In the genomic region with DNA sequence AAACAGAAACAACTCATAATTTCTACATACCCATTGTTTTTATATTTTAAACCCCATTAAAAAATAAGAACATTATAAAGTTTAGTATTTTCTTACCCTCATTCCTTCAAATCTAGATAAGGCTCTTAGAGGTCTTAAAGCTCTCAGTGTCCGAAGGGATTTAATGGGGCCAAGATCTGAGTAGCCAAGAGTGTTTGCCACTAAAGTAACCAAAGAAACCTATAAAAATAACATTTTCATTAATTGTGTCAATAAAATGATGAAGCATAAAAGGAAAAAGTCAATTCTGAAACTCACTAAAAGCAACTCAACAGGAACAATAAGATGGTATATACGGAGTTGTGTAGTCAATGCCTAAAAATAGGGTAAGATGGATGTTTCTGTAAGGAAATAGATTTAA, we compare ENCODE assay signal across 16 cellular contexts.
"Had no signal": no experiment of that assay in that cellular context is flagged by ENCODE, and none has a peak within 500 bp of the region (broad histone marks: within the 10 kb centered on the region; RNA-seq: fewer than 3 reads in every experiment).

No MANE protein-coding gene starts in this region.

- H3K4me3 ChIP-seq: coronary artery, gastrocnemius medialis, heart right ventricle, sigmoid colon, skin epidermis had no signal

- H3K27ac ChIP-seq: coronary artery, gastrocnemius medialis, heart right ventricle, sigmoid colon, skin epidermis had no signal

- H3K36me3 ChIP-seq: gastrocnemius medialis, heart right ventricle had no signal

- DNase-seq: effector CD4-positive, alpha-beta T cell; endodermal cell; gastrocnemius medialis; heart right ventricle; hypothalamus; kidney glomerular epithelial cell; mesendoderm; naive thymus-derived CD4-positive, alpha-beta T cell; nephron progenitor cell; posterior cingulate gyrus; sigmoid colon; stimulated activated CD4-positive, alpha-beta T cell treated with anti-CD3 and anti-CD28 coated beads, Interleukin-2, amount 100 ng/mL, for 24 hours; stimulated activated naive CD4-positive, alpha-beta T cell; trophoblast cell had no signal

- H3K4me1 ChIP-seq: gastrocnemius medialis, heart right ventricle, sigmoid colon had no signal

- H3K27me3 ChIP-seq: gastrocnemius medialis, heart right ventricle, sigmoid colon had no signal

- H3K9me3 ChIP-seq: gastrocnemius medialis, heart right ventricle, sigmoid colon had no signal

- ATAC-seq: gastrocnemius medialis; heart right ventricle; naive thymus-derived CD4-positive, alpha-beta T cell had no signal
